8 cellular contexts compared by ENCODE assay signal in genomic region chr20:45347936-45348809, GRCh38. TPM values are rescaled to one million over a fixed set of nuclear protein-coding genes. Genes with fewer than 3 reads are reported as not detected.
DNase-seq lines count a peak whose midpoint lies in the region; ATAC-seq and FAIRE-seq lines count a peak whose summit lies in the region.

TSS of gene SDC4 (minus strand) at chr20:45348424. CDS start at chr20:45348384, 40 bp downstream.

- DNase-seq in Ammon's horn (ENCODE audit: low spot score) (peak; percentile 51), T-helper 1 cell (peak; percentile 47 to 67 (median 59)), adipocyte (ENCODE audit: low read depth) (peak; percentile 88), cardiac septum (ENCODE audit: low spot score) (no peak), pulmonary artery endothelial cell (ENCODE audit: low read depth, low spot score) (no peak), urothelium cell line (ENCODE audit: low spot score) (peak; percentile 95), putamen (ENCODE audit: low spot score) (no peak)

- H3K4me1 ChIP-seq in adipocyte (ENCODE audit: control insufficient read depth, insufficient read depth, low read length) = peaks cover 53% of the 10 kb centered on the region

- H3K9ac ChIP-seq in adipocyte (ENCODE audit: low read length) = peak within 1 kb of the TSS; percentile 93

- peak within 1 kb of the TSS; percentile 95 for H3K4me3 ChIP-seq in adipocyte (ENCODE audit: low read length)

- no peaks in the 10 kb centered on the region for H3K36me3 ChIP-seq in adipocyte (ENCODE audit: control insufficient read depth, insufficient read depth, low read length, severe bottlenecking)

- H3K27me3 ChIP-seq in adipocyte (replicated peaks; ENCODE audit: control insufficient read depth, insufficient read depth, low read length) = no peaks in the 10 kb centered on the region

- peak; percentile 57 for ATAC-seq in HG02798 (IDR thresholded peaks at IDR 0.05; ENCODE audit: poor library complexity, unreplicated experiment)

- no peaks in the 10 kb centered on the region for H3K9me3 ChIP-seq in adipocyte (ENCODE audit: control insufficient read depth, low read length)

- intact Hi-C loops in cardiac septum (cut with DNase I) = no loop called here

- FAIRE-seq in urothelium cell line (lab: Jason Lieb, UNC) = no peak

RNA-seq across cellular contexts. Expression of gene SDC4, which starts in this region (rescaled TPM):
- total RNA-seq in cardiac septum (100 TPM), pulmonary artery endothelial cell (24.6 and 32.4 TPM in 2 replicates)

Comparison
In these comparisons a context has a peak if more than half of its experiments do, and no peak if none do; other contexts are left out.
1. DNase-seq: peak in Ammon's horn (single experiment), T-helper 1 cell (5 of 5), adipocyte (single experiment) and urothelium cell line (single experiment); none in cardiac septum (single experiment), pulmonary artery endothelial cell (single experiment) and putamen (single experiment).